16 cellular contexts compared by ENCODE assay signal in the genomic region with DNA sequence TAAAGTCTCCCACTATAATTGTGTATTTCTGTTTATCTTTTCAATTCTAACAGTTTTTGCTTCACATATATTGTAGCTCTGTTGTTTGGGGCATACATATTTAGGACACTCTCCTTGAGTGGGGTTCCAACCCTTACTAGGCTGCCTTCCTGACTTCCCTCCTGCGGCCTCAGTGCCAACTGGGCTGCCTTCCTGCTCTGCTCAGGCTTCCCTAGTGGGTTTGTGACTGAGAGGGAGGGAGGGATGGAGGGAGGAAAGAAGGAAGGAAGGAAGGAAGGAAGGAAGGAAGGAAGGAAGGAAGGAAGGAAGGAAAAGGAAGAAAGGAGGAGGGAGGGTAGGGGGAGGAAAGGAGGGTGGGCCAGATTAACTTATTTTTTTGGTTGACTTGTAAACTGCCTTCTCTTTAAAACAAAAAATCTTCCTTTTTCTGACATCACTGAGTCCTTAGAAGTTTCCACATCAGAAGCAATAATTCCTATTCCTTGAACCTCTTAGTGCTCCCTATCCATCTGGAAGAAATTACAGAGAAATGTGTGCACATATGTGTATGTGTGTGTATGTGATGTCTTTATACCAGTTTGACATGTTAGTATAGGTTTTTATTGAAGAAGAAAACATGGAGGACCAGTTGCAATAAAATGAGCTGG.
A peak's percentile ranks its signal among the peaks of the same experiment; 100 is the strongest.
DNase-seq lines count a peak whose midpoint lies in the region; ATAC-seq and TF ChIP-seq lines count a peak whose summit lies in the region.
"Had no signal": no experiment of that assay in that cellular context is flagged by ENCODE, and none has a peak within 500 bp of the region (broad histone marks: within the 10 kb centered on the region; RNA-seq: fewer than 3 reads in every experiment).

No MANE protein-coding gene starts in this region.

- no peak overlapping the region for H3K4me2 ChIP-seq in mesenchymal stem cell (ENCODE audit: low read length, poor library complexity, severe bottlenecking)

- intact Hi-C loops in activated T-helper 2 cell treated with anti-CD3 and anti-CD28 coated beads, Interferon-gamma antibody, Interleukin-2, Interleukin-4, amounts not matched to agents 10 μg/mL and 5 μg/mL and 100 μg/mL, durations not matched to agents 14 hours and 24 hours and 36 hours (cut with micrococcal nuclease), result no loop called here
- intact Hi-C loops in ovary (cut with DNase I) (no loop called here), psoas muscle (cut with DNase I) (no loop called here)

- H3K14ac ChIP-seq in mesenchymal stem cell (ENCODE audit: low read length in 2 of 2), result no peak overlapping the region

- no peaks in the 10 kb centered on the region for H3K79me1 ChIP-seq in mesenchymal stem cell (replicated peaks; ENCODE audit: low read length, poor library complexity, severe bottlenecking)

- H3K4me1 ChIP-seq in mesenchymal stem cell (ENCODE audit: control insufficient read depth, insufficient read depth, low read depth, low read length) (peaks cover 1% of the 10 kb centered on the region), ovary (ENCODE audit: insufficient read depth) (peaks cover 4% of the 10 kb centered on the region), psoas muscle (no peaks in the 10 kb centered on the region)
- H3K4me1 ChIP-seq: upper lobe of right lung had no signal

- H2BK15ac ChIP-seq in mesenchymal stem cell (ENCODE audit: low read depth, poor library complexity, severe bottlenecking), result no peak overlapping the region

- no peak overlapping the region for H2BK5ac ChIP-seq in mesenchymal stem cell (ENCODE audit: low read depth, low read length, poor library complexity, severe bottlenecking)

- H3K4me3 ChIP-seq in mesenchymal stem cell (ENCODE audit: insufficient read depth in 1 of 2, low read depth in 1 of 2, low read length in 2 of 2) (peak overlapping the region in 1 of 2 experiments; percentile 20), ovary (no peak overlapping the region), psoas muscle (no peak overlapping the region)
- H3K4me3 ChIP-seq: upper lobe of right lung had no signal

- no peak overlapping the region for H3K4ac ChIP-seq in mesenchymal stem cell (ENCODE audit: low read depth in 1 of 2, low read length in 2 of 2)

- no peak overlapping the region for H2AK5ac ChIP-seq in mesenchymal stem cell (ENCODE audit: low read length, severe bottlenecking)

- H3K4me3 Mint-ChIP-seq in stimulated activated naive CD8-positive, alpha-beta T cell treated with anti-CD3 and anti-CD28 coated beads, Interleukin-15, Interleukin-2, amounts not matched to agents 100 ng/mL and 50 ng/mL, for 24 hours, result no peak overlapping the region
- H3K4me3 Mint-ChIP-seq in activated T-helper 2 cell treated with anti-CD3 and anti-CD28 coated beads, Interferon-gamma antibody, Interleukin-2, Interleukin-4, amounts not matched to agents 10 μg/mL and 5 μg/mL and 100 μg/mL, durations not matched to agents 14 hours and 24 hours and 36 hours (ENCODE audit: low read depth), result no peak overlapping the region
- H3K4me3 Mint-ChIP-seq: T-helper 1 cell treated with Interleukin-12 subunit alpha and Interleukin-12 subunit beta and Interleukin-4 antibody, amounts not matched to agents 30 μg/mL and 1 μg/mL, for 36 hours; WTC11 had no signal

- TF ChIP-seq POLR2A in ovary (IDR thresholded peaks at IDR 0.05), result no peak

- peaks cover 81% of the 10 kb centered on the region for H3K36me3 Mint-ChIP-seq in stimulated activated naive CD8-positive, alpha-beta T cell treated with anti-CD3 and anti-CD28 coated beads, Interleukin-15, Interleukin-2, amounts not matched to agents 100 ng/mL and 50 ng/mL, for 24 hours (ENCODE audit: low read depth)
- H3K36me3 Mint-ChIP-seq in activated T-helper 2 cell treated with anti-CD3 and anti-CD28 coated beads, Interferon-gamma antibody, Interleukin-2, Interleukin-4, amounts not matched to agents 10 μg/mL and 5 μg/mL and 100 μg/mL, durations not matched to agents 14 hours and 24 hours and 36 hours (ENCODE audit: low read depth), result peaks cover 74% of the 10 kb centered on the region
- H3K36me3 Mint-ChIP-seq: WTC11 had no signal

- H3K27ac ChIP-seq in mesenchymal stem cell (ENCODE audit: low read length, poor library complexity, severe bottlenecking) (no peak overlapping the region), ovary (no peak overlapping the region), psoas muscle (no peak overlapping the region)
- H3K27ac ChIP-seq: upper lobe of right lung had no signal

- no peak for ATAC-seq in stimulated activated naive CD8-positive, alpha-beta T cell treated with anti-CD3 and anti-CD28 coated beads, Interleukin-15, Interleukin-2, amounts not matched to agents 100 U/mL and 50 U/mL, for 24 hours
- no peak for ATAC-seq in psoas muscle
- ATAC-seq: upper lobe of right lung, WTC11 had no signal

- H4K91ac ChIP-seq in mesenchymal stem cell (ENCODE audit: low read length), result no peak overlapping the region

- no peak overlapping the region for H2AFZ ChIP-seq in mesenchymal stem cell (ENCODE audit: low read depth, low read length)

- no peak overlapping the region for H2BK120ac ChIP-seq in mesenchymal stem cell (ENCODE audit: low read depth, low read length)

- no peak overlapping the region for H2BK12ac ChIP-seq in mesenchymal stem cell (ENCODE audit: low read length in 2 of 2)

- H3K36me3 ChIP-seq in mesenchymal stem cell (ENCODE audit: control insufficient read depth in 1 of 2, insufficient read depth in 2 of 2, low read depth in 1 of 2, low read length in 2 of 2), result no peaks in the 10 kb centered on the region
- H3K36me3 ChIP-seq in ovary, result no peaks in the 10 kb centered on the region
- H3K36me3 ChIP-seq in psoas muscle (ENCODE audit: insufficient read depth in 1 of 2, low read depth in 1 of 2), result no peaks in the 10 kb centered on the region
- H3K36me3 ChIP-seq: upper lobe of right lung had no signal

- no peak overlapping the region for H3K18ac ChIP-seq in mesenchymal stem cell (ENCODE audit: low read depth in 1 of 2, low read length in 2 of 2)

- H3K9ac ChIP-seq in mesenchymal stem cell (ENCODE audit: low read length), result peak overlapping the region; percentile 75

- no peaks in the 10 kb centered on the region for H3K27me3 ChIP-seq in mesenchymal stem cell (ENCODE audit: control insufficient read depth in 1 of 2, insufficient read depth in 1 of 2, low read length in 2 of 2)
- H3K27me3 ChIP-seq in ovary, result no peaks in the 10 kb centered on the region
- H3K27me3 ChIP-seq in psoas muscle (ENCODE audit: insufficient read depth in 3 of 3, low read length in 2 of 3), result no peaks in the 10 kb centered on the region
- H3K27me3 ChIP-seq: upper lobe of right lung had no signal

- no peak for TF ChIP-seq EP300 in ovary (IDR thresholded peaks at IDR 0.05)

- peak overlapping the region; percentile 33 for H3K27ac Mint-ChIP-seq in stimulated activated naive CD8-positive, alpha-beta T cell treated with anti-CD3 and anti-CD28 coated beads, Interleukin-15, Interleukin-2, amounts not matched to agents 100 ng/mL and 50 ng/mL, for 24 hours
- H3K27ac Mint-ChIP-seq in activated T-helper 2 cell treated with anti-CD3 and anti-CD28 coated beads, Interferon-gamma antibody, Interleukin-2, Interleukin-4, amounts not matched to agents 10 μg/mL and 5 μg/mL and 100 μg/mL, durations not matched to agents 14 hours and 24 hours and 36 hours, result peak overlapping the region; percentile 57
- H3K27ac Mint-ChIP-seq: WTC11 had no signal

- DNase-seq in stimulated activated naive CD8-positive, alpha-beta T cell treated with anti-CD3 and anti-CD28 coated beads, Interleukin-15, Interleukin-2, amounts not matched to agents 100 U/mL and 50 U/mL, for 24 hours, result no peak
- DNase-seq in activated T-helper 2 cell treated with anti-CD3 and anti-CD28 coated beads, Interferon-gamma antibody, Interleukin-2, Interleukin-4, amounts not matched to agents 10 μg/mL and 5 μg/mL and 100 μg/mL, durations not matched to agents 14 hours and 24 hours and 36 hours (ENCODE audit: low spot score), result no peak
- no peak for DNase-seq in mesenchymal stem cell
- DNase-seq in ovary, result no peak
- no peak for DNase-seq in NCI-H128 (lab: John Stamatoyannopoulos, UW; ENCODE audit: unreplicated experiment)
- no peak for DNase-seq in psoas muscle
- no peak for DNase-seq in stimulated activated naive CD4-positive, alpha-beta T cell treated with Interleukin-2 at 50 U/mL for 16 hours (lab: John Stamatoyannopoulos, UW)
- DNase-seq: dermis blood vessel endothelial cell; mesendoderm; NCI-H1436; stimulated activated CD4-positive, alpha-beta T cell treated with anti-CD3 and anti-CD28 coated beads, Interleukin-2, amount 100 ng/mL, for 48 hours; stimulated activated CD8-positive, alpha-beta memory T cell treated with anti-CD3 and anti-CD28 coated beads, Interleukin-4, amount 100 ng/mL, for 48 hours; upper lobe of right lung had no signal

- H3K9me3 ChIP-seq in mesenchymal stem cell (ENCODE audit: control insufficient read depth, low read length) (no peaks in the 10 kb centered on the region), ovary (no peaks in the 10 kb centered on the region), psoas muscle (no peaks in the 10 kb centered on the region)
- H3K9me3 ChIP-seq: upper lobe of right lung had no signal

- peaks cover 12% of the 10 kb centered on the region for H3K9me3 Mint-ChIP-seq in stimulated activated naive CD8-positive, alpha-beta T cell treated with anti-CD3 and anti-CD28 coated beads, Interleukin-15, Interleukin-2, amounts not matched to agents 100 ng/mL and 50 ng/mL, for 24 hours
- peaks cover 21% of the 10 kb centered on the region for H3K9me3 Mint-ChIP-seq in activated T-helper 2 cell treated with anti-CD3 and anti-CD28 coated beads, Interferon-gamma antibody, Interleukin-2, Interleukin-4, amounts not matched to agents 10 μg/mL and 5 μg/mL and 100 μg/mL, durations not matched to agents 14 hours and 24 hours and 36 hours

- TF ChIP-seq CTCF in ovary (IDR thresholded peaks at IDR 0.05) (no peak), psoas muscle (IDR thresholded peaks at IDR 0.05) (no peak)

- peaks cover 51% of the 10 kb centered on the region for H3K4me1 Mint-ChIP-seq in stimulated activated naive CD8-positive, alpha-beta T cell treated with anti-CD3 and anti-CD28 coated beads, Interleukin-15, Interleukin-2, amounts not matched to agents 100 ng/mL and 50 ng/mL, for 24 hours (ENCODE audit: low read depth)
- peaks cover 27% of the 10 kb centered on the region for H3K4me1 Mint-ChIP-seq in activated T-helper 2 cell treated with anti-CD3 and anti-CD28 coated beads, Interferon-gamma antibody, Interleukin-2, Interleukin-4, amounts not matched to agents 10 μg/mL and 5 μg/mL and 100 μg/mL, durations not matched to agents 14 hours and 24 hours and 36 hours (ENCODE audit: low read depth)
- H3K4me1 Mint-ChIP-seq: WTC11 had no signal

- H3K23ac ChIP-seq in mesenchymal stem cell (ENCODE audit: low read length in 2 of 2), result no peak overlapping the region

- no peak overlapping the region for H4K8ac ChIP-seq in mesenchymal stem cell (ENCODE audit: low read length)

- no peaks in the 10 kb centered on the region for H3K27me3 Mint-ChIP-seq in stimulated activated naive CD8-positive, alpha-beta T cell treated with anti-CD3 and anti-CD28 coated beads, Interleukin-15, Interleukin-2, amounts not matched to agents 100 ng/mL and 50 ng/mL, for 24 hours
- H3K27me3 Mint-ChIP-seq in activated T-helper 2 cell treated with anti-CD3 and anti-CD28 coated beads, Interferon-gamma antibody, Interleukin-2, Interleukin-4, amounts not matched to agents 10 μg/mL and 5 μg/mL and 100 μg/mL, durations not matched to agents 14 hours and 24 hours and 36 hours (ENCODE audit: low read depth), result no peaks in the 10 kb centered on the region

- 88% methylated on average over 1 of the region's 1 CpG for WGBS in mesenchymal stem cell
- WGBS in ovary, 3 donors, result 93 to 100% (median 95%) methylated on average over 1 of the region's 1 CpG
- 71 to 81% (median 80%) methylated on average over 1 of the region's 1 CpG for WGBS in psoas muscle, 3 donors
